Comparison of ENCODE assay signal across 8 cellular contexts in the genomic region with DNA sequence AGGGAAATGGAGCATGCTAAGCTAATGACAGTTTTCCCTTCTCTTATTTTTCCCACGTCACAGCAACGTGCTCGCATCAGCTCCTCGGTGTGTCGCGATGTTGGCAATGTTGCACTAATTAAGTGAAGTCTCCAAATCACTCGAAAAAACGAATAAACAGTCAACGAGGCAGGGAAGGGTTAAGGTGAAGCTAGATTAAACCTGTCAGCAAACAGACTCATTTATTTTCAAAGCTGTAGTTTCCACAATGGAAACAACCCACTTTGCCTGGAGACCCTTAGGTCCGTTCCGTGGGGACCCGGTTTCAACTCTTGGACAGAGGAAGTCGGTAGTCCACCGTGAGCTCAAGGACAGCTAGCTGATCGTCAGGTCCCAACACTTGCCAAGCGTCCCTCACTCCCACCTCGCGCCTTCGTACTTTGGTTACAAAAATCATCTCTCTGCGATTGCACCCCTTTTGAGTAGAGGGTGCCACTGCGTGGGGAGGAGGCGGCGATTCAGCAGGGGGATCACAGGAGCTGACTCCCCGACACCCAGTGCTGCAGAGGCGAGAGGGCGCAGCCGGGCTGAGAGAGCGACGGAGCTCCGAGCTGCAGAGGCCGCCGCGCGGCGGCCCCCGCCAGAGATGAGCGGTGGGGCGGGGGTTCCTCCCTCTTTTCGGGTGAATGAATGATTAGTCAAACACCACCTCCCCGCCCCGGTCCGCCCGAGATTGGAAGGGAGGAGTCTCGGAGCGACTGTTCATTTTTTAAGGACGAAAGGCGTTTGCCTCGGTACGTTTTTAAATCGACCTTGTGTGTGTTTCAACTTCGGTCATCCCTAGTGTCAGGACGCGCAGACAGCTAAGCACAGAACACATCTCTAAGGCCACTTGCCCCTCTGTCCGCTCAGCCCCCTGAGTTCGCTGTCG. TPM values are rescaled to one million over a fixed set of nuclear protein-coding genes. Genes with fewer than 3 reads are reported as not detected.
DNase-seq lines count a peak whose midpoint lies in the region; ATAC-seq and TF ChIP-seq lines count a peak whose summit lies in the region.

No MANE protein-coding gene starts in this region.

- no peaks in the 10 kb centered on the region for H3K36me3 ChIP-seq in hepatocyte (replicated peaks; ENCODE audit: insufficient read depth, low read depth)
- H3K36me3 ChIP-seq in Karpas-422 (ENCODE audit: insufficient read depth, low read length): no peaks in the 10 kb centered on the region

- H2AFZ ChIP-seq in hepatocyte (peak overlapping the region; percentile 84), Karpas-422 (ENCODE audit: low read length) (no peak overlapping the region)

- no peak for TF ChIP-seq CTCF in hepatocyte (IDR thresholded peaks at IDR 0.05; ENCODE audit: poor library complexity)

- H4K20me1 ChIP-seq in hepatocyte (ENCODE audit: insufficient read depth, poor library complexity, severe bottlenecking) (no peaks in the 10 kb centered on the region), Karpas-422 (ENCODE audit: insufficient read depth, low read depth, low read length) (no peaks in the 10 kb centered on the region)

- H3K4me3 ChIP-seq in hepatocyte (peak overlapping the region; percentile 88), Karpas-422 (ENCODE audit: low read length) (no peak overlapping the region)

- DNase-seq in KBM-7: peak; percentile 43
- peak; percentile 54 for DNase-seq in hepatocyte (ENCODE audit: low spot score)
- peak; percentile 28 to 93 (median 68) for DNase-seq in posterior cingulate gyrus
- no peak for DNase-seq in SKM-1 treated with dmso at 0.1 percent for 144 hours (lab: John Stamatoyannopoulos, UW; ENCODE audit: unreplicated experiment)
- no peak for DNase-seq in Karpas-422
- no peak for DNase-seq in mucosa of gallbladder (ENCODE audit: low spot score)

- in situ Hi-C loops in KBM-7 (cut with MboI; ENCODE audit: low pct_unique_long_range_greater_than_20kb, low sequenced_read_pairs): no loop called here

- 1% methylated on average over 49 of the region's 56 CpGs for WGBS in hepatocyte (ENCODE audit: low lambda C conversion rate, missing lambda C conversion rate)

- no peak overlapping the region for H3K9ac ChIP-seq in Karpas-422 (ENCODE audit: low read length)

- intact Hi-C loops in posterior cingulate gyrus (cut with DNase I): loop anchor here (10.0 kb wide), 1 partner anchor 659 kb away; no protein-coding TSS in a partner anchor

- ATAC-seq in GM18498 (IDR thresholded peaks at IDR 0.05; ENCODE audit: unreplicated experiment): peak; percentile 36

- no peaks in the 10 kb centered on the region for H3K9me3 ChIP-seq in hepatocyte (ENCODE audit: low read depth)
- no peaks in the 10 kb centered on the region for H3K9me3 ChIP-seq in Karpas-422 (ENCODE audit: low read length)

- H3K4me1 ChIP-seq in hepatocyte (ENCODE audit: insufficient read depth): no peaks in the 10 kb centered on the region
- no peaks in the 10 kb centered on the region for H3K4me1 ChIP-seq in Karpas-422 (ENCODE audit: low read length)

- no peaks in the 10 kb centered on the region for H3K79me2 ChIP-seq in hepatocyte
- no peaks in the 10 kb centered on the region for H3K79me2 ChIP-seq in Karpas-422 (ENCODE audit: low read length)

- H3K9me2 ChIP-seq in hepatocyte (replicated peaks; ENCODE audit: insufficient read depth) (no peaks in the 10 kb centered on the region), Karpas-422 (replicated peaks; ENCODE audit: insufficient read depth, low read length) (no peaks in the 10 kb centered on the region)

- H3K27ac ChIP-seq in angular gyrus (ENCODE audit: low read depth, low read length) (peak overlapping the region; percentile 69), hepatocyte (no peak overlapping the region), Karpas-422 (ENCODE audit: low read length) (no peak overlapping the region)

- H3K27me3 ChIP-seq in hepatocyte (peaks cover 82% of the 10 kb centered on the region), Karpas-422 (ENCODE audit: low read length) (no peaks in the 10 kb centered on the region)

- H3K4me2 ChIP-seq in hepatocyte: peak overlapping the region; percentile 99
- H3K4me2 ChIP-seq in Karpas-422 (ENCODE audit: low read depth, low read length, poor library complexity, severe bottlenecking): no peak overlapping the region

RNA-seq across cellular contexts. Expression of a gene that starts 1.3 kb away (rescaled TPM):
- total RNA-seq in hepatocyte (3.8 and 6.3 TPM in 2 replicates), mucosa of gallbladder (5.0 TPM)
- polyA plus RNA-seq in hepatocyte: 4.4 and 4.5 TPM in 2 replicates
- total RNA-seq in Karpas-422 (2014; rRNA removed; shearing (Covaris generic); ENCODE audit: low replicate concordance): not detected in 2 replicates

Comparison
In these comparisons a context has a peak if more than half of its experiments do, and no peak if none do; other contexts are left out.
1. DNase-seq: peak in KBM-7 (single experiment), hepatocyte (single experiment) and posterior cingulate gyrus (10 of 10); none in SKM-1 treated with dmso at 0.1 percent for 144 hours (single experiment), Karpas-422 (single experiment) and mucosa of gallbladder (single experiment).